Comparison of ENCODE assay signal across 8 cellular contexts in genomic region chr5:40406426-40407211, GRCh38.
DNase-seq lines count a peak whose midpoint lies in the region; ATAC-seq, FAIRE-seq and TF ChIP-seq lines count a peak whose summit lies in the region.

No MANE protein-coding gene starts in this region.

- H3K9me3 Mint-ChIP-seq in activated CD8-positive, alpha-beta T cell treated with anti-CD3 and anti-CD28 coated beads for 36 hours, result peaks cover 17% of the 10 kb centered on the region

- POLR2A ChIA-PET in activated CD8-positive, alpha-beta T cell treated with anti-CD3 and anti-CD28 coated beads for 36 hours (lab: Charles Lee), result interaction anchor here (0.9 to 6.8 kb wide), 7 partner anchors 23 to 274 kb away, joined by 3 to 45 read pairs (median 8); partner anchors contain the start of gene PTGER4

- no peaks in the 10 kb centered on the region for H3K27me3 Mint-ChIP-seq in activated CD8-positive, alpha-beta T cell treated with anti-CD3 and anti-CD28 coated beads for 36 hours

- H3K4me3 ChIP-seq in DND-41 (ENCODE audit: low read depth in 1 of 2, low read length in 2 of 2) (no peak overlapping the region), mucosa of descending colon (no peak overlapping the region)

- no peaks in the 10 kb centered on the region for H4K20me1 ChIP-seq in DND-41 (ENCODE audit: insufficient read depth, low read length)

- H3K36me3 Mint-ChIP-seq in activated CD8-positive, alpha-beta T cell treated with anti-CD3 and anti-CD28 coated beads for 36 hours (ENCODE audit: low read depth), result peaks cover 34% of the 10 kb centered on the region

- CTCF ChIA-PET in activated CD8-positive, alpha-beta T cell treated with anti-CD3 and anti-CD28 coated beads for 36 hours (lab: Charles Lee), result interaction anchor here (1.8 to 2.0 kb wide), 3 partner anchors 22 to 275 kb away, joined by 3 to 7 read pairs (median 6); no protein-coding TSS in a partner anchor

- no peak overlapping the region for H3K9ac ChIP-seq in DND-41 (ENCODE audit: low read depth, low read length)

- H3K36me3 ChIP-seq in DND-41 (ENCODE audit: insufficient read depth, low read length) (no peaks in the 10 kb centered on the region), mucosa of descending colon (ENCODE audit: low read depth) (no peaks in the 10 kb centered on the region)

- H3K9me3 ChIP-seq in DND-41 (ENCODE audit: insufficient read depth, low read length, severe bottlenecking), result no peaks in the 10 kb centered on the region
- H3K9me3 ChIP-seq in mucosa of descending colon, result no peaks in the 10 kb centered on the region

- no peak for ATAC-seq in DND-41 (ENCODE audit: insufficient read depth, low read depth)
- ATAC-seq in HG03108 (IDR thresholded peaks at IDR 0.05; ENCODE audit: unreplicated experiment), result peak; percentile 43
- no peak for ATAC-seq in activated CD8-positive, alpha-beta T cell treated with anti-CD3 and anti-CD28 coated beads for 36 hours
- ATAC-seq in mucosa of descending colon, result peak; percentile 67
- ATAC-seq in GM18870 (IDR thresholded peaks at IDR 0.05; ENCODE audit: unreplicated experiment), result no peak
- ATAC-seq in GM21529 (IDR thresholded peaks at IDR 0.05; ENCODE audit: unreplicated experiment), result no peak

- H3K79me2 ChIP-seq in DND-41 (ENCODE audit: insufficient read depth, low read length), result no peaks in the 10 kb centered on the region

- TF ChIP-seq CTCF in DND-41 (IDR thresholded peaks at IDR 0.05; ENCODE audit: borderline replicate concordance, extremely low read depth, low read length, poor library complexity, severe bottlenecking), result no peak
- TF ChIP-seq CTCF in activated CD8-positive, alpha-beta T cell treated with anti-CD3 and anti-CD28 coated beads for 36 hours (IDR thresholded peaks at IDR 0.05), result no peak
- no peak for TF ChIP-seq CTCF in mucosa of descending colon (IDR thresholded peaks at IDR 0.05)

- H3K27ac ChIP-seq in DND-41 (ENCODE audit: low read length), result peak overlapping the region; percentile 67

- H3K27me3 ChIP-seq in DND-41 (ENCODE audit: insufficient read depth, low read length, poor library complexity), result no peaks in the 10 kb centered on the region

- peaks cover 89% of the 10 kb centered on the region for H3K4me1 Mint-ChIP-seq in activated CD8-positive, alpha-beta T cell treated with anti-CD3 and anti-CD28 coated beads for 36 hours (ENCODE audit: low read depth)

- no peak for DNase-seq in DND-41
- peak; percentile 29 for DNase-seq in activated CD8-positive, alpha-beta T cell treated with anti-CD3 and anti-CD28 coated beads for 36 hours
- peak in 1 of 3 donors; percentile 37 for DNase-seq in mucosa of descending colon
- DNase-seq in DMS114 treated with DMSO at 0.1 percent for 48 hours (lab: John Stamatoyannopoulos, UW; ENCODE audit: unreplicated experiment), result no peak
- DNase-seq in GM12892 (ENCODE audit: insufficient read length), result no peak

- H3K4me1 ChIP-seq in DND-41 (ENCODE audit: insufficient read depth, low read length), result peaks cover 86% of the 10 kb centered on the region
- peaks cover 5% of the 10 kb centered on the region for H3K4me1 ChIP-seq in mucosa of descending colon (ENCODE audit: low read depth)

- no peak overlapping the region for H3K4me2 ChIP-seq in DND-41 (ENCODE audit: insufficient read depth, low read length)

- intact Hi-C loops in activated CD8-positive, alpha-beta T cell treated with anti-CD3 and anti-CD28 coated beads for 36 hours (cut with micrococcal nuclease), result loop anchor here (10.0 kb wide), 1 partner anchor 168 kb away; no protein-coding TSS in a partner anchor
- intact Hi-C loops in mucosa of descending colon (cut with DNase I, micrococcal nuclease), result no loop called here

- peak overlapping the region; percentile 99 for H3K27ac Mint-ChIP-seq in activated CD8-positive, alpha-beta T cell treated with anti-CD3 and anti-CD28 coated beads for 36 hours

- H3K4me3 Mint-ChIP-seq in activated CD8-positive, alpha-beta T cell treated with anti-CD3 and anti-CD28 coated beads for 36 hours, result peak overlapping the region; percentile 59

- no peak for FAIRE-seq in GM12892 (lab: Jason Lieb, UNC)

- H2AFZ ChIP-seq in DND-41 (ENCODE audit: low read depth, low read length), result peak overlapping the region; percentile 46

- TF ChIP-seq POLR2A in GM12892 (IDR thresholded peaks at IDR 0.05; ENCODE audit: low read depth, low read length), result no peak

Comparison
In these comparisons a context has a peak if more than half of its experiments do, and no peak if none do; other contexts are left out.
1. ATAC-seq: peak in HG03108 (single experiment) and mucosa of descending colon (single experiment); none in DND-41 (single experiment), activated CD8-positive, alpha-beta T cell treated with anti-CD3 and anti-CD28 coated beads for 36 hours (single experiment), GM18870 (single experiment) and GM21529 (single experiment).